8 cellular contexts compared by ENCODE assay signal in the genomic region with DNA sequence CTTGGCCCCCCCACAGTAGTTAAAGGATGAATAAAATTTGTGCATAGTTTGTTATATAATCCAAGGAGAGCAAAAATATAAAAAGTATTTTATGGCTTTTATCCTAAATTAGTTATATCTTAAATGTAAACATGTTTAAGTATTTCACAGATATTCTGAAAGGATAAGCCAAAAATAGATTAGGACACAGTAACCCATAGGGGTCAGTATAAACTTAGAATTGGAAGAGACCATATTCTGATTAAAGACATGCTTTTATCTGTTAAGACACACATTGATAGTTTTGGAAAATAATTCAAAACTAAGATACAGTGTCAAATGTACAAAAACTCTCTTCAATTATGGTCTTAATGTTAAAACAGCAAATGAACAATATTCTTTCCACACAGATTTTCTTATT. TPM values are rescaled to one million over a fixed set of nuclear protein-coding genes. Genes with fewer than 3 reads are reported as not detected.
A peak's percentile ranks its signal among the peaks of the same experiment; 100 is the strongest.
DNase-seq lines count a peak whose midpoint lies in the region; ATAC-seq and TF ChIP-seq lines count a peak whose summit lies in the region.

No MANE protein-coding gene starts in this region.

- H3K9me3 ChIP-seq in PC-9 (ENCODE audit: insufficient read depth, low read depth), result no peaks in the 10 kb centered on the region

- intact Hi-C loops in natural killer cell (cut with micrococcal nuclease), result loop anchor here (1.0 kb wide), 1 partner anchor 54 kb away; no protein-coding TSS in a partner anchor
- intact Hi-C loops in PC-9 (cut with micrococcal nuclease; ENCODE audit: unreplicated experiment), result loop anchor here (5.0 kb wide), 1 partner anchor 56 kb away; no protein-coding TSS in a partner anchor
- intact Hi-C loops in left colon (cut with DNase I, micrococcal nuclease), result no loop called here

- DNase-seq in natural killer cell, result no peak
- no peak for DNase-seq in natural killer cell treated with Interleukin-12 subunit alpha and Interleukin-12 subunit beta and Interleukin-15 and Interleukin-18, amount 100 ng/mL, for 72 hours (ENCODE audit: low spot score)
- no peak for DNase-seq in PC-9
- DNase-seq in fibroblast of pulmonary artery (ENCODE audit: low read depth), result peak; percentile 46
- no peak for DNase-seq in activated T-cell treated with anti-CD3 and anti-CD28 coated beads, Interleukin-2, amount 50 U/mL, for 72 hours
- DNase-seq in left colon, result no peak
- no peak for DNase-seq in T1000 (lab: John Stamatoyannopoulos, UW)

- peaks cover 5% of the 10 kb centered on the region for H3K79me2 ChIP-seq in PC-9 (ENCODE audit: low read depth)

- H3K4me3 ChIP-seq in PC-9 (no peak overlapping the region), fibroblast of pulmonary artery (replicated peaks; ENCODE audit: low read depth, low read length) (no peak overlapping the region)

- H3K36me3 Mint-ChIP-seq in natural killer cell, result no peaks in the 10 kb centered on the region
- peaks cover 3% of the 10 kb centered on the region for H3K36me3 Mint-ChIP-seq in natural killer cell treated with Interleukin-12 subunit alpha and Interleukin-12 subunit beta and Interleukin-15 and Interleukin-18, amount 100 ng/mL, for 72 hours
- H3K36me3 Mint-ChIP-seq in activated T-cell treated with anti-CD3 and anti-CD28 coated beads, Interleukin-2, amount 50 U/mL, for 72 hours (ENCODE audit: insufficient read depth in 2 of 2), result peaks cover 4 to 7% of the 10 kb centered on the region in 2 donors

- no TSS peak for BruUV-seq in PC-9 (replicated peaks; lab: Mats Ljungman, UMichigan)

- no peak overlapping the region for H2AFZ ChIP-seq in PC-9

- TF ChIP-seq CTCF in natural killer cell (IDR thresholded peaks at IDR 0.05) (peak; percentile 36), PC-9 (conservative IDR thresholded peaks at IDR 0.05) (peak; percentile 86), fibroblast of pulmonary artery (IDR thresholded peaks at IDR 0.05; ENCODE audit: low read length, missing control alignments) (peak; percentile 60)

- peaks cover 0 to 4% of the 10 kb centered on the region in 2 donors for H3K27me3 Mint-ChIP-seq in natural killer cell (ENCODE audit: low read depth in 2 of 2)
- no peaks in the 10 kb centered on the region for H3K27me3 Mint-ChIP-seq in natural killer cell treated with Interleukin-12 subunit alpha and Interleukin-12 subunit beta and Interleukin-15 and Interleukin-18, amount 100 ng/mL, for 72 hours
- no peaks in the 10 kb centered on the region for H3K27me3 Mint-ChIP-seq in activated T-cell treated with anti-CD3 and anti-CD28 coated beads, Interleukin-2, amount 50 U/mL, for 72 hours (ENCODE audit: low read depth)

- H3K4me3 Mint-ChIP-seq in natural killer cell, result no peak overlapping the region
- no peak overlapping the region for H3K4me3 Mint-ChIP-seq in natural killer cell treated with Interleukin-12 subunit alpha and Interleukin-12 subunit beta and Interleukin-15 and Interleukin-18, amount 100 ng/mL, for 72 hours
- no peak overlapping the region for H3K4me3 Mint-ChIP-seq in activated T-cell treated with anti-CD3 and anti-CD28 coated beads, Interleukin-2, amount 50 U/mL, for 72 hours

- H3K4me1 Mint-ChIP-seq in natural killer cell, result peaks cover 11% of the 10 kb centered on the region in 2 donors
- peaks cover 0 to 10% of the 10 kb centered on the region in 2 donors for H3K4me1 Mint-ChIP-seq in natural killer cell treated with Interleukin-12 subunit alpha and Interleukin-12 subunit beta and Interleukin-15 and Interleukin-18, amount 100 ng/mL, for 72 hours (ENCODE audit: low read depth in 2 of 2)
- no peaks in the 10 kb centered on the region for H3K4me1 Mint-ChIP-seq in activated T-cell treated with anti-CD3 and anti-CD28 coated beads, Interleukin-2, amount 50 U/mL, for 72 hours (ENCODE audit: low read depth)

- H3K27ac Mint-ChIP-seq in natural killer cell, result no peak overlapping the region
- no peak overlapping the region for H3K27ac Mint-ChIP-seq in natural killer cell treated with Interleukin-12 subunit alpha and Interleukin-12 subunit beta and Interleukin-15 and Interleukin-18, amount 100 ng/mL, for 72 hours
- H3K27ac Mint-ChIP-seq in activated T-cell treated with anti-CD3 and anti-CD28 coated beads, Interleukin-2, amount 50 U/mL, for 72 hours, result no peak overlapping the region

- no peak overlapping the region for H3K4me2 ChIP-seq in PC-9

- no peaks in the 10 kb centered on the region for H3K27me3 ChIP-seq in PC-9 (ENCODE audit: insufficient read depth, low read depth)

- POLR2A ChIA-PET in PC-9 (lab: Charles Lee; ENCODE audit: unreplicated experiment), result no interaction called here

- CTCF ChIA-PET in PC-9 (lab: Charles Lee), result no interaction called here

- no peak overlapping the region for H3K27ac ChIP-seq in PC-9

- no peaks in the 10 kb centered on the region for H3K9me3 Mint-ChIP-seq in natural killer cell
- no peaks in the 10 kb centered on the region for H3K9me3 Mint-ChIP-seq in natural killer cell treated with Interleukin-12 subunit alpha and Interleukin-12 subunit beta and Interleukin-15 and Interleukin-18, amount 100 ng/mL, for 72 hours
- no peaks in the 10 kb centered on the region for H3K9me3 Mint-ChIP-seq in activated T-cell treated with anti-CD3 and anti-CD28 coated beads, Interleukin-2, amount 50 U/mL, for 72 hours

- no peaks in the 10 kb centered on the region for H4K20me1 ChIP-seq in PC-9 (ENCODE audit: insufficient read depth)

- H3K36me3 ChIP-seq in PC-9 (ENCODE audit: low read depth), result no peaks in the 10 kb centered on the region

- no peaks in the 10 kb centered on the region for H3K9me2 ChIP-seq in PC-9 (ENCODE audit: insufficient read depth)

- H3K4me1 ChIP-seq in PC-9 (replicated peaks; ENCODE audit: insufficient read depth), result no peaks in the 10 kb centered on the region; the same call in 1 of the 2 replicates

- ATAC-seq in natural killer cell (no peak), HG02610 (IDR thresholded peaks at IDR 0.05; ENCODE audit: unreplicated experiment) (no peak), left colon (no peak)
- no peak for ATAC-seq in natural killer cell treated with Interleukin-12 subunit alpha and Interleukin-12 subunit beta and Interleukin-15 and Interleukin-18, amount 100 ng/mL, for 72 hours
- no peak for ATAC-seq in activated T-cell treated with anti-CD3 and anti-CD28 coated beads, Interleukin-2, amount 50 U/mL, for 72 hours (replicated peaks in 1 of 2)

- H3F3A ChIP-seq in PC-9 (ENCODE audit: insufficient read depth, low read depth), result no peaks in the 10 kb centered on the region

RNA-seq across cellular contexts. Expression of a gene that starts 4.5 kb away (rescaled TPM):
- 100 to 1,000 TPM; 124 to 131 (median 128) TPM for total RNA-seq in natural killer cell
- 10 to 100 TPM; 38.0 to 70.6 TPM for total RNA-seq in natural killer cell treated with Interleukin-12 subunit alpha and Interleukin-12 subunit beta and Interleukin-15 and Interleukin-18, amount 100 ng/mL, for 72 hours
- 48.1 and 57.6 TPM in 2 replicates for total RNA-seq in PC-9 (2021)
- 10 to 100 TPM; 61.3 to 78.2 TPM for total RNA-seq in activated T-cell treated with anti-CD3 and anti-CD28 coated beads, Interleukin-2, amount 50 U/mL, for 72 hours
- total RNA-seq in left colon, result 100 to 1,000 TPM in 1 of 2 donors, 10 to 100 TPM in 1; 90.9 to 144 TPM

Comparison
In these comparisons a context has a peak if more than half of its experiments do, and no peak if none do; other contexts are left out.
1. CTCF ChIP-seq: peak in every context shown above with its lines; median percentile 86 in PC-9; 60 in fibroblast of pulmonary artery; 36 in natural killer cell.
2. intact Hi-C loops: an anchor here in natural killer cell (1.0 kb wide) and PC-9 (5.0 kb wide); none called in left colon.